17 cellular contexts compared by ENCODE assay signal in the genomic region with DNA sequence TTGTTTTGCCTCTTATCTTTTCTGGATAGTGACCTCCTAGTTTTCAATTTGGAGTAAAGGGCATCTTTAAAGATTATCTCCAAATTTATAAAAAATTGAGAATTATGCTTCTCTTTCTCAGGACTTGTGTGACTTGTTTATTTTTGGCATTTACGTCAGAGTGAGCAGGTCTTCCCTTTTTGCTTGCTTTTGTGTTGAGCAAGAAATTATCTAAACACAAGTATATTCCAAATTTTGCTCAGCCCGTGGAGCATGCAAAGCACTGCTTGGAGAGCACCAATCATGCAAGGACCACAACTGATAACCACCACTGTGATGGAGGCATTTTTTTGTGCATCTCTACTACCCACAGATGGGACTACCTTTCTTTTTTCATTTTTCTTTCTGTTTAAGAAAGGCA.
"Had no signal": no experiment of that assay in that cellular context is flagged by ENCODE, and none has a peak within 500 bp of the region (broad histone marks: within the 10 kb centered on the region; RNA-seq: fewer than 3 reads in every experiment).

No MANE protein-coding gene starts in this region.

- DNase-seq: cortex of kidney; dorsolateral prefrontal cortex; effector CD8-positive, alpha-beta T cell; foreskin keratinocyte; left colon; midbrain; occipital lobe; pancreas; right cardiac atrium; stimulated activated CD4-positive, alpha-beta T cell treated with anti-CD3 and anti-CD28 coated beads, Interleukin-2, amount 100 ng/mL, for 48 hours; stimulated activated naive CD8-positive, alpha-beta T cell treated with anti-CD3 and anti-CD28 coated beads, Interleukin-15, Interleukin-2, amounts not matched to agents 100 U/mL and 50 U/mL, for 24 hours; tibial artery; upper lobe of left lung; uterus had no signal

- H3K9me3 Mint-ChIP-seq: natural killer cell treated with Interleukin-12 subunit alpha and Interleukin-12 subunit beta and Interleukin-15 and Interleukin-18, amount 100 ng/mL, for 72 hours had no signal

- ATAC-seq: foreskin keratinocyte; left colon; natural killer cell treated with Interleukin-12 subunit alpha and Interleukin-12 subunit beta and Interleukin-15 and Interleukin-18, amount 100 ng/mL, for 72 hours; pancreas; right cardiac atrium; stimulated activated naive CD8-positive, alpha-beta T cell treated with anti-CD3 and anti-CD28 coated beads, Interleukin-15, Interleukin-2, amounts not matched to agents 100 U/mL and 50 U/mL, for 24 hours had no signal

- H3K27me3 Mint-ChIP-seq: natural killer cell treated with Interleukin-12 subunit alpha and Interleukin-12 subunit beta and Interleukin-15 and Interleukin-18, amount 100 ng/mL, for 72 hours; progenitor cell of endocrine pancreas had no signal

- H3K4me3 Mint-ChIP-seq: natural killer cell treated with Interleukin-12 subunit alpha and Interleukin-12 subunit beta and Interleukin-15 and Interleukin-18, amount 100 ng/mL, for 72 hours had no signal

- H3K27ac ChIP-seq: foreskin keratinocyte, hepatocyte, pancreas, tibial artery, upper lobe of left lung, uterus had no signal
